Comparison of ENCODE assay signal across 9 cellular contexts in genomic region chr20:61719691-61720347, GRCh38.
DNase-seq lines count a peak whose midpoint lies in the region; ATAC-seq and TF ChIP-seq lines count a peak whose summit lies in the region.
"Had no signal": no experiment of that assay in that cellular context is flagged by ENCODE, and none has a peak within 500 bp of the region (broad histone marks: within the 10 kb centered on the region; RNA-seq: fewer than 3 reads in every experiment).

No MANE protein-coding gene starts in this region.

- CTCF ChIA-PET in HEK293T (lab: Yijun Ruan, JAX): no interaction called here

- H3K27ac ChIP-seq in mesodermal cell (ENCODE audit: low read depth, low read length, severe bottlenecking) (peak overlapping the region; percentile 16), psoas muscle (no peak overlapping the region)
- H3K27ac ChIP-seq: testis had no signal

- H3K27me3 ChIP-seq in psoas muscle (ENCODE audit: insufficient read depth in 3 of 3, low read length in 2 of 3): peaks cover 0 to 3% (median 0%) of the 10 kb centered on the region in 3 donors
- H3K27me3 ChIP-seq: testis had no signal

- H3K9me3 ChIP-seq in mesodermal cell (ENCODE audit: control insufficient read depth, low read length) (no peaks in the 10 kb centered on the region), psoas muscle (no peaks in the 10 kb centered on the region)
- H3K9me3 ChIP-seq: testis had no signal

- POLR2A ChIA-PET in HEK293T (lab: Yijun Ruan, JAX): no interaction called here

- WGBS in mesodermal cell (ENCODE audit: insufficient coverage in 2 of 2), 2 experiments: 54 to 60% methylated on average over 11 to 24 of the region's 25 CpGs
- 30 to 42% (median 35%) methylated on average over 25 of the region's 25 CpGs for WGBS in psoas muscle, 3 donors

- DNase-seq in T-helper 2 cell (peak in 4 of 5 experiments; percentile 5 to 92 (median 45)), psoas muscle (no peak), HEK293T (ENCODE audit: extremely low spot score) (no peak)
- DNase-seq in activated T-helper 9 cell treated with anti-CD3 and anti-CD28 coated beads, Interleukin-2, amount 50 U/mL, for 16 hours (ENCODE audit: low read depth): peak; percentile 3
- DNase-seq in stimulated activated CD8-positive, alpha-beta memory T cell treated with anti-CD3 and anti-CD28 coated beads, Interleukin-7, amount 100 ng/mL, for 1 hour (ENCODE audit: low read depth in 2 of 2): peak; percentile 2 to 21
- DNase-seq: testis had no signal

- ATAC-seq in GM21529 (IDR thresholded peaks at IDR 0.05; ENCODE audit: unreplicated experiment) (no peak), psoas muscle (no peak), GM18498 (IDR thresholded peaks at IDR 0.05; ENCODE audit: unreplicated experiment) (no peak)

- H3K4me3 ChIP-seq in mesodermal cell (ENCODE audit: extremely low read depth, insufficient read depth, low read length, poor library complexity, severe bottlenecking) (no peak overlapping the region), psoas muscle (no peak overlapping the region)
- H3K4me3 ChIP-seq: testis had no signal

- H3K36me3 ChIP-seq in mesodermal cell (ENCODE audit: control insufficient read depth, insufficient read depth, low read length): no peaks in the 10 kb centered on the region
- no peaks in the 10 kb centered on the region for H3K36me3 ChIP-seq in psoas muscle (ENCODE audit: insufficient read depth in 1 of 2, low read depth in 1 of 2)

- TF ChIP-seq CTCF in psoas muscle (IDR thresholded peaks at IDR 0.05): no peak

- intact Hi-C loops in psoas muscle (cut with DNase I): no loop called here

- H3K4me1 ChIP-seq in mesodermal cell (ENCODE audit: control insufficient read depth, insufficient read depth, low read length, poor library complexity, severe bottlenecking) (peaks cover 7% of the 10 kb centered on the region), psoas muscle (no peaks in the 10 kb centered on the region)
- H3K4me1 ChIP-seq: testis had no signal

TF ChIP-seq in HEK293T, 16 proteins besides CTCF, POLR2A, EP300 and RAD21:
- TF ChIP-seq SUZ12 (IDR thresholded peaks at IDR 0.05) (no peak), HDGF (IDR thresholded peaks at IDR 0.05; ENCODE audit: borderline replicate concordance) (no peak), LEF1 (IDR thresholded peaks at IDR 0.05; ENCODE audit: borderline replicate concordance) (no peak), FOXA1 (IDR thresholded peaks at IDR 0.05) (no peak), ELF4 (IDR thresholded peaks at IDR 0.05) (no peak), ZNF384 (IDR thresholded peaks at IDR 0.05) (no peak), L3MBTL2 (conservative IDR thresholded peaks at IDR 0.05) (no peak), TARDBP (IDR thresholded peaks at IDR 0.05) (no peak), NFRKB (IDR thresholded peaks at IDR 0.05) (no peak), ARNT (IDR thresholded peaks at IDR 0.05) (no peak), SP1 (IDR thresholded peaks at IDR 0.05) (no peak), FOXM1 (IDR thresholded peaks at IDR 0.05; ENCODE audit: borderline replicate concordance) (no peak), PKNOX1 (IDR thresholded peaks at IDR 0.05) (no peak), FOXK2 (IDR thresholded peaks at IDR 0.05) (no peak), BHLHE40 (IDR thresholded peaks at IDR 0.05; ENCODE audit: borderline replicate concordance) (no peak), CTBP1 (IDR thresholded peaks at IDR 0.05; ENCODE audit: borderline replicate concordance) (no peak)

Comparison
In these comparisons a context has a peak if more than half of its experiments do, and no peak if none do; other contexts are left out.
1. DNase-seq: peak in T-helper 2 cell (4 of 5), activated T-helper 9 cell treated with anti-CD3 and anti-CD28 coated beads, Interleukin-2, amount 50 U/mL, for 16 hours (single experiment) and stimulated activated CD8-positive, alpha-beta memory T cell treated with anti-CD3 and anti-CD28 coated beads, Interleukin-7, amount 100 ng/mL, for 1 hour (2 of 2); none in psoas muscle (0 of 2) and HEK293T (single experiment).